9 cellular contexts compared by ENCODE assay signal in genomic region chr14:47675489-47676300, GRCh38. TPM values are rescaled to one million over a fixed set of nuclear protein-coding genes. Genes with fewer than 3 reads are reported as not detected.
DNase-seq lines count a peak whose midpoint lies in the region; ATAC-seq and TF ChIP-seq lines count a peak whose summit lies in the region.
"Had no signal": no experiment of that assay in that cellular context is flagged by ENCODE, and none has a peak within 500 bp of the region (broad histone marks: within the 10 kb centered on the region; RNA-seq: fewer than 3 reads in every experiment).

Gene MDGA2, minus strand, starts transcription at chr14:47675605.

- peaks cover 14% of the 10 kb centered on the region for H3K4me1 ChIP-seq in testis
- no peaks in the 10 kb centered on the region for H3K4me1 ChIP-seq in effector memory CD4-positive, alpha-beta T cell (ENCODE audit: control insufficient read depth, insufficient read depth, low read length, poor library complexity, severe bottlenecking)

- no peaks in the 10 kb centered on the region for H3K9me3 ChIP-seq in testis
- no peaks in the 10 kb centered on the region for H3K9me3 ChIP-seq in effector memory CD4-positive, alpha-beta T cell (ENCODE audit: control insufficient read depth, low read length)

- peak within 1 kb of the TSS; percentile 15 for H3K4me3 Mint-ChIP-seq in activated T-helper 2 cell treated with anti-CD3 and anti-CD28 coated beads, Interferon-gamma antibody, Interleukin-2, Interleukin-4, amounts not matched to agents 10 μg/mL and 5 μg/mL and 100 μg/mL, durations not matched to agents 14 hours and 24 hours and 36 hours (ENCODE audit: low read depth)

- WGBS in testis, 2 donors = 1 to 2% methylated on average over 45 to 86 of the region's 86 CpGs

- H3K36me3 ChIP-seq in kidney epithelial cell (ENCODE audit: control insufficient read depth, insufficient read depth, low read length) (no peaks in the 10 kb centered on the region), testis (ENCODE audit: low read depth, missing control alignments) (no peaks in the 10 kb centered on the region)
- H3K36me3 ChIP-seq in effector memory CD4-positive, alpha-beta T cell (ENCODE audit: control insufficient read depth, insufficient read depth, low read length) = no peaks in the 10 kb centered on the region

- no peak within 1 kb of the TSS for H3K27ac ChIP-seq in testis
- H3K27ac ChIP-seq in effector memory CD4-positive, alpha-beta T cell (ENCODE audit: insufficient read depth, low read length, poor library complexity, severe bottlenecking) = no peak within 1 kb of the TSS

- intact Hi-C loops in activated T-helper 2 cell treated with anti-CD3 and anti-CD28 coated beads, Interferon-gamma antibody, Interleukin-2, Interleukin-4, amounts not matched to agents 10 μg/mL and 5 μg/mL and 100 μg/mL, durations not matched to agents 14 hours and 24 hours and 36 hours (cut with micrococcal nuclease) = no loop called here
- intact Hi-C loops in testis (cut with DNase I; ENCODE audit: low total_unique reads) = no loop called here

- H3K4me3 ChIP-seq in kidney epithelial cell (ENCODE audit: low read depth, low read length) = peak within 1 kb of the TSS; percentile 52
- peak within 1 kb of the TSS; percentile 43 to 58 for H3K4me3 ChIP-seq in testis
- no peak within 1 kb of the TSS for H3K4me3 ChIP-seq in effector memory CD4-positive, alpha-beta T cell (ENCODE audit: insufficient read depth, low read depth, low read length, poor library complexity, severe bottlenecking)

- TF ChIP-seq POLR2A in testis (IDR thresholded peaks at IDR 0.05) = no peak

- ATAC-seq in HG02759 (IDR thresholded peaks at IDR 0.05; ENCODE audit: unreplicated experiment) (peak; percentile 57), GM21737 (IDR thresholded peaks at IDR 0.05; ENCODE audit: unreplicated experiment) (no peak)

- H3K27ac Mint-ChIP-seq in activated T-helper 2 cell treated with anti-CD3 and anti-CD28 coated beads, Interferon-gamma antibody, Interleukin-2, Interleukin-4, amounts not matched to agents 10 μg/mL and 5 μg/mL and 100 μg/mL, durations not matched to agents 14 hours and 24 hours and 36 hours = no peak within 1 kb of the TSS

- H3K9me3 Mint-ChIP-seq in activated T-helper 2 cell treated with anti-CD3 and anti-CD28 coated beads, Interferon-gamma antibody, Interleukin-2, Interleukin-4, amounts not matched to agents 10 μg/mL and 5 μg/mL and 100 μg/mL, durations not matched to agents 14 hours and 24 hours and 36 hours = no peaks in the 10 kb centered on the region

- no peak for TF ChIP-seq CTCF in kidney epithelial cell (IDR thresholded peaks at IDR 0.05; ENCODE audit: insufficient read depth, low read length, poor library complexity, severe bottlenecking)
- TF ChIP-seq CTCF in testis (IDR thresholded peaks at IDR 0.05) = no peak
- TF ChIP-seq CTCF in GM20000 (IDR thresholded peaks at IDR 0.05; ENCODE audit: extremely low read depth, missing control alignments) = no peak

- H3K27me3 Mint-ChIP-seq in activated T-helper 2 cell treated with anti-CD3 and anti-CD28 coated beads, Interferon-gamma antibody, Interleukin-2, Interleukin-4, amounts not matched to agents 10 μg/mL and 5 μg/mL and 100 μg/mL, durations not matched to agents 14 hours and 24 hours and 36 hours (ENCODE audit: low read depth) = peaks cover 37% of the 10 kb centered on the region

- DNase-seq in Ammon's horn (ENCODE audit: low spot score) (peak; percentile 81), kidney epithelial cell (ENCODE audit: low read depth) (no peak), testis (peak; percentile 73), GM20000 (ENCODE audit: low spot score) (no peak)
- DNase-seq in activated T-helper 2 cell treated with anti-CD3 and anti-CD28 coated beads, Interferon-gamma antibody, Interleukin-2, Interleukin-4, amounts not matched to agents 10 μg/mL and 5 μg/mL and 100 μg/mL, durations not matched to agents 14 hours and 24 hours and 36 hours (ENCODE audit: low spot score) = no peak
- DNase-seq in effector memory CD4-positive, alpha-beta T cell = no peak

- H3K27me3 ChIP-seq in kidney epithelial cell (ENCODE audit: control insufficient read depth, insufficient read depth, low read length) (peaks cover 18% of the 10 kb centered on the region), testis (no peaks in the 10 kb centered on the region)
- no peaks in the 10 kb centered on the region for H3K27me3 ChIP-seq in effector memory CD4-positive, alpha-beta T cell (replicated peaks; ENCODE audit: control insufficient read depth, insufficient read depth, low read length, poor library complexity, severe bottlenecking)

- H3K4me1 Mint-ChIP-seq in activated T-helper 2 cell treated with anti-CD3 and anti-CD28 coated beads, Interferon-gamma antibody, Interleukin-2, Interleukin-4, amounts not matched to agents 10 μg/mL and 5 μg/mL and 100 μg/mL, durations not matched to agents 14 hours and 24 hours and 36 hours (ENCODE audit: low read depth) = no peaks in the 10 kb centered on the region

- no peaks in the 10 kb centered on the region for H3K36me3 Mint-ChIP-seq in activated T-helper 2 cell treated with anti-CD3 and anti-CD28 coated beads, Interferon-gamma antibody, Interleukin-2, Interleukin-4, amounts not matched to agents 10 μg/mL and 5 μg/mL and 100 μg/mL, durations not matched to agents 14 hours and 24 hours and 36 hours (ENCODE audit: low read depth)

RNA-seq across cellular contexts. Expression of gene MDGA2, which starts in this region (rescaled TPM):
- not detected in 2 replicates for total RNA-seq in activated T-helper 2 cell treated with anti-CD3 and anti-CD28 coated beads, Interferon-gamma antibody, Interleukin-2, Interleukin-4, amounts not matched to agents 10 μg/mL and 5 μg/mL and 100 μg/mL, durations not matched to agents 14 hours and 24 hours and 36 hours
- total RNA-seq in kidney epithelial cell = 0.62 and 0.75 TPM in 2 replicates
- 1 to 10 TPM; 3.9 to 8.4 TPM for total RNA-seq in testis
- polyA plus RNA-seq in testis (ENCODE audit: insufficient read depth, low read depth, low replicate concordance) = 11.6 TPM
- total RNA-seq: activated CD8-positive, alpha-beta memory T cell treated with anti-CD3 and anti-CD28 coated beads for 36 hours had no signal

Comparison
In these comparisons a context has a peak if more than half of its experiments do, and no peak if none do; other contexts are left out.
1. DNase-seq: peak in Ammon's horn (single experiment) and testis (single experiment); none in activated T-helper 2 cell treated with anti-CD3 and anti-CD28 coated beads, Interferon-gamma antibody, Interleukin-2, Interleukin-4, amounts not matched to agents 10 μg/mL and 5 μg/mL and 100 μg/mL, durations not matched to agents 14 hours and 24 hours and 36 hours (single experiment), kidney epithelial cell (single experiment), effector memory CD4-positive, alpha-beta T cell (0 of 3) and GM20000 (single experiment).